ENCODE assay signal across 27 cellular contexts in the genomic region with DNA sequence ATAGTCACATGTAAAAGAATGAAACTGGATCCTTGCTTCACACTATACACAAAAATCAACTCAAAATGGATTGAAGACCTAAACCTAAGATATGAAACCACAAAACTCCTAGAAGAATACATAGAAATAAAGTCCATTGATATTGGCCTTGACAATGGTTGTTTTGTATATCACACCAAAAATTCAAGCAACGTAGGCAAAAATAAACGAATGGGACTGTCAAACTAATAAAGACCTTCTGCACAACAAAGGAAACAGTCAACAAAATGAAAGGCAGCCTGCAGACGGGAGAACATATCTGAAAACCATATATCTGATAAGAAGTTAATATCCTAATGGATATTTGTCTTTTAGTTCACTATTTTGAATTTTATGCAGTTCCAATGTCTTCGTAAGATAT.
"Had no signal": no experiment of that assay in that cellular context is flagged by ENCODE, and none has a peak within 500 bp of the region (broad histone marks: within the 10 kb centered on the region; RNA-seq: fewer than 3 reads in every experiment).

No MANE protein-coding gene starts in this region.

- DNase-seq: stimulated activated CD4-positive, alpha-beta T cell treated with anti-CD3 and anti-CD28 coated beads, Interleukin-2, amount 100 ng/mL, for 48 hours; stimulated activated CD4-positive, alpha-beta T cell treated with anti-CD3 and anti-CD28 coated beads, Interleukin-4, amount 100 ng/mL, for 1 hour; stimulated activated CD4-positive, alpha-beta T cell treated with anti-CD3 and anti-CD28 coated beads, Interleukin-4, amount 100 ng/mL, for 24 hours; stimulated activated CD4-positive, alpha-beta T cell treated with anti-CD3 and anti-CD28 coated beads, Interleukin-4, amount 100 ng/mL, for 4 hours; stimulated activated CD8-positive, alpha-beta memory T cell treated with anti-CD3 and anti-CD28 coated beads, Interleukin-4, amount 100 ng/mL, for 48 hours; stimulated activated naive B cell treated with anti-CD40 and anti-IgM and Interleukin-4, amounts not matched to agents 10 μg/mL and 1 μg/mL and 100 μg/mL, for 72 hours; stimulated activated naive CD4-positive, alpha-beta T cell; stimulated activated naive CD4-positive, alpha-beta T cell treated with Interleukin-2 at 50 U/mL for 16 hours; stimulated activated naive CD8-positive, alpha-beta T cell treated with anti-CD3 and anti-CD28 coated beads, Interleukin-15, amount 100 ng/mL, for 72 hours; stimulated activated naive CD8-positive, alpha-beta T cell treated with anti-CD3 and anti-CD28 coated beads, Interleukin-15, Interleukin-2, amounts not matched to agents 100 U/mL and 50 U/mL, for 24 hours; stomach; substantia nigra; testis; thyroid gland; tibial artery; transverse colon; trophoblast cell; upper lobe of left lung; upper lobe of right lung; uterus had no signal

- H3K9me3 ChIP-seq: suprapubic skin, testis, thoracic aorta, thyroid gland, tibial artery, tibial nerve, upper lobe of right lung, uterus, vagina had no signal

- FAIRE-seq: urothelium cell line had no signal

- H3K36me3 ChIP-seq: stomach, suprapubic skin, thoracic aorta, thyroid gland, tibial artery, tibial nerve, transverse colon, upper lobe of left lung, upper lobe of right lung, uterus, vagina had no signal

- ATAC-seq: stimulated activated effector memory CD8-positive, alpha-beta T cell treated with anti-CD3 and anti-CD28 coated beads, Interleukin-12 subunit alpha, Interleukin-12 subunit beta, amount 100 ng/mL, for 72 hours; stimulated activated memory B cell treated with anti-CD40 and anti-IgM and Interleukin-4, amounts not matched to agents 10 μg/mL and 1 μg/mL and 100 μg/mL, for 72 hours; stimulated activated naive B cell treated with anti-CD40 and anti-IgM and Interleukin-4, amounts not matched to agents 10 μg/mL and 1 μg/mL and 100 μg/mL, for 72 hours; stimulated activated naive CD8-positive, alpha-beta T cell treated with anti-CD3 and anti-CD28 coated beads, Interleukin-15, amount 100 ng/mL, for 72 hours; stimulated activated naive CD8-positive, alpha-beta T cell treated with anti-CD3 and anti-CD28 coated beads, Interleukin-15, Interleukin-2, amounts not matched to agents 100 U/mL and 50 U/mL, for 24 hours; upper lobe of right lung had no signal

- H3K4me1 ChIP-seq: stomach, suprapubic skin, testis, thyroid gland, tibial artery, tibial nerve, transverse colon, upper lobe of left lung, upper lobe of right lung, uterus, vagina had no signal

- H3K27me3 ChIP-seq: stomach, suprapubic skin, testis, thyroid gland, tibial artery, tibial nerve, transverse colon, upper lobe of left lung, upper lobe of right lung, uterus, vagina had no signal

- H3K27ac ChIP-seq: stomach, suprapubic skin, testis, thoracic aorta, thyroid gland, tibial artery, tibial nerve, transverse colon, upper lobe of left lung, upper lobe of right lung, uterus, vagina had no signal

- H3K4me3 ChIP-seq: stomach, suprapubic skin, testis, thoracic aorta, thyroid gland, tibial artery, tibial nerve, transverse colon, upper lobe of left lung, upper lobe of right lung, uterus, vagina had no signal
